ENCODE assay signal across 9 cellular contexts in the genomic region with DNA sequence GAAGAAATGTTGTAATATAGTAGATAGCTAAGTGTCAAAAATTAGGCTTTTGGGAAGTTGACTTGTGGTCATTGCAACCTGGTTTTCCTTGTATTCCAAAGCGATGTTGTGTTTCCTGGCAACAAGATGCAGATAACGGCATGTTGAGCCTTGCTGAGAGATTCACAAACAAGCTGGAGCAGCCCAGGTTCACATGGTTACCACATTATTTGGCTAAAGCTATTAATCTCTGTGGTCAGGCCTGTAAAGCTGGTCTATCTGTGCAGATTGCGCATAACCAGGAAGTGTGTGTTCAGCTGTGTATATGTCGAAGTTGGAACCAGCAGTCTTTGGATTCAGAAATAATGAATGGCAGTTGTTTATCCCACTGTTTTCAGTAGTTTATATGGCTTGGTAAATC. TPM values are rescaled to one million over a fixed set of nuclear protein-coding genes. Genes with fewer than 3 reads are reported as not detected.
DNase-seq lines count a peak whose midpoint lies in the region; ATAC-seq and TF ChIP-seq lines count a peak whose summit lies in the region.
"Had no signal": no experiment of that assay in that cellular context is flagged by ENCODE, and none has a peak within 500 bp of the region (broad histone marks: within the 10 kb centered on the region; RNA-seq: fewer than 3 reads in every experiment).

No MANE protein-coding gene starts in this region.

- H2AFZ ChIP-seq in fibroblast of lung (ENCODE audit: low read length) (no peak overlapping the region), trophoblast cell (ENCODE audit: insufficient read depth, low read length, poor library complexity) (no peak overlapping the region)

- H3K36me3 ChIP-seq in RWPE2 (ENCODE audit: low read depth) (peaks cover 100% of the 10 kb centered on the region), fibroblast of lung (ENCODE audit: control insufficient read depth, insufficient read depth, low read length) (peaks cover 5% of the 10 kb centered on the region), trophoblast cell (ENCODE audit: control insufficient read depth in 1 of 2, insufficient read depth in 2 of 2, low read length in 2 of 2) (peaks cover 4 to 5% of the 10 kb centered on the region in 2 experiments)

- ATAC-seq in GM21737 (IDR thresholded peaks at IDR 0.05; ENCODE audit: unreplicated experiment) (peak; percentile 57), RWPE2 (ENCODE audit: low read depth) (peak; percentile 82)

- H3K4me1 ChIP-seq in RWPE2 (ENCODE audit: insufficient read depth, poor library complexity, severe bottlenecking) = peaks cover 78% of the 10 kb centered on the region
- H3K4me1 ChIP-seq in fibroblast of lung (ENCODE audit: control insufficient read depth, extremely low read depth, insufficient read depth, low read length) = peaks cover 20% of the 10 kb centered on the region
- H3K4me1 ChIP-seq in trophoblast cell (ENCODE audit: control insufficient read depth in 1 of 2, insufficient read depth in 2 of 2, low read length in 2 of 2) = no peaks in the 10 kb centered on the region

- TF ChIP-seq CTCF in RWPE2 (IDR thresholded peaks at IDR 0.05; ENCODE audit: poor library complexity, severe bottlenecking) (no peak), fibroblast of lung (conservative IDR thresholded peaks at IDR 0.05 in 1 of 2, IDR thresholded peaks at IDR 0.05 in 1 of 2; ENCODE audit: low read depth in 1 of 2, low read length in 2 of 2) (no peak)

- no peak overlapping the region for H3K14ac ChIP-seq in trophoblast cell (ENCODE audit: low read length)

- H3K9me3 ChIP-seq in RWPE2 (ENCODE audit: severe bottlenecking) (no peaks in the 10 kb centered on the region), fibroblast of lung (ENCODE audit: control insufficient read depth, insufficient read depth, low read depth, low read length) (no peaks in the 10 kb centered on the region), trophoblast cell (ENCODE audit: insufficient read depth, low read depth, low read length) (no peaks in the 10 kb centered on the region)

- no CpG with 5 or more reads among the region's 4 CpGs for WGBS in trophoblast cell (ENCODE audit: extremely low coverage, insufficient coverage, insufficient read length)

- no peak overlapping the region for H2BK12ac ChIP-seq in trophoblast cell (ENCODE audit: low read length)

- peak overlapping the region; percentile 84 for H3K27ac ChIP-seq in RWPE2 (ENCODE audit: poor library complexity, severe bottlenecking)
- H3K27ac ChIP-seq in fibroblast of lung (ENCODE audit: insufficient read depth, low read length) = peak overlapping the region; percentile 72
- H3K27ac ChIP-seq in trophoblast cell (ENCODE audit: low read depth, low read length) = no peak overlapping the region
- H3K27ac ChIP-seq: C4-2B had no signal

- DNase-seq in NK-92 treated with Interleukin-12 subunit alpha and Interleukin-12 subunit beta, amount 100 ng/mL, for 24 hours (lab: John Stamatoyannopoulos, UW) = peak; percentile 4
- DNase-seq in NK-92 (lab: John Stamatoyannopoulos, UW; ENCODE audit: unreplicated experiment) (no peak), KBM-7 (peak; percentile 76), RWPE2 (ENCODE audit: low spot score) (peak; percentile 77), fibroblast of lung (ENCODE audit: low read depth in 2 of 2) (peak; percentile 86 to 94), trophoblast cell (peak; percentile 96 to 99)
- no peak for DNase-seq in stimulated activated CD4-positive, alpha-beta T cell treated with anti-CD3 and anti-CD28 coated beads, Interleukin-12 subunit alpha, Interleukin-12 subunit beta, amount 100 ng/mL, for 4 hours

- no peak overlapping the region for H2AK5ac ChIP-seq in trophoblast cell (ENCODE audit: low read length)

- no peaks in the 10 kb centered on the region for H3K79me1 ChIP-seq in trophoblast cell (ENCODE audit: low read length)

- H3K4me2 ChIP-seq in fibroblast of lung (ENCODE audit: extremely low read depth, insufficient read depth, low read length) (peak overlapping the region; percentile 68), trophoblast cell (ENCODE audit: low read length) (no peak overlapping the region)

- H3K4me3 ChIP-seq in RWPE2 (ENCODE audit: severe bottlenecking) (no peak overlapping the region), fibroblast of lung (replicated peaks in 1 of 4; ENCODE audit: control extremely low read depth in 1 of 4, insufficient read depth in 1 of 4, low read depth in 3 of 4, low read length in 4 of 4) (no peak overlapping the region), trophoblast cell (ENCODE audit: low read depth, low read length) (no peak overlapping the region)

- in situ Hi-C loops in KBM-7 (cut with MboI; ENCODE audit: low pct_unique_long_range_greater_than_20kb, low sequenced_read_pairs) = no loop called here

- no peak overlapping the region for H4K12ac ChIP-seq in trophoblast cell (ENCODE audit: low read depth, low read length)

- H3K27me3 ChIP-seq in RWPE2 (ENCODE audit: insufficient read depth, poor library complexity, severe bottlenecking) (no peaks in the 10 kb centered on the region), fibroblast of lung (ENCODE audit: control insufficient read depth, insufficient read depth, low read length) (no peaks in the 10 kb centered on the region), trophoblast cell (ENCODE audit: insufficient read depth, low read length) (no peaks in the 10 kb centered on the region)

- H2BK120ac ChIP-seq in trophoblast cell (ENCODE audit: insufficient read depth, low read length, poor library complexity) = no peak overlapping the region

- no peak overlapping the region for H4K91ac ChIP-seq in trophoblast cell (ENCODE audit: low read depth, low read length)

- H2BK5ac ChIP-seq in trophoblast cell (ENCODE audit: low read depth, low read length, poor library complexity) = no peak overlapping the region

- H3K79me2 ChIP-seq in fibroblast of lung (ENCODE audit: control insufficient read depth, insufficient read depth, low read length) (peaks cover 100% of the 10 kb centered on the region), trophoblast cell (ENCODE audit: control insufficient read depth, insufficient read depth, low read length, poor library complexity) (peaks cover under 1% of the 10 kb centered on the region)

- H3K9ac ChIP-seq in fibroblast of lung (ENCODE audit: insufficient read depth, low read length) (peak overlapping the region; percentile 27), trophoblast cell (ENCODE audit: low read length) (no peak overlapping the region)

- no peak overlapping the region for H3K23ac ChIP-seq in trophoblast cell (ENCODE audit: low read length)

- H3K4ac ChIP-seq in trophoblast cell (ENCODE audit: low read depth, low read length) = no peak overlapping the region

- no peak overlapping the region for H3K18ac ChIP-seq in trophoblast cell (ENCODE audit: low read length)

- no peak overlapping the region for H4K8ac ChIP-seq in trophoblast cell (ENCODE audit: low read depth, low read length)

- H4K20me1 ChIP-seq in fibroblast of lung (ENCODE audit: control insufficient read depth, extremely low read depth, insufficient read depth, low read length) = no peaks in the 10 kb centered on the region

RNA-seq across cellular contexts. Expression of a gene that starts 6.6 kb away (rescaled TPM):
- total RNA-seq in fibroblast of lung = 15.9 and 22.1 TPM in 2 replicates
- 8.6 and 11.8 TPM in 2 replicates for polyA plus RNA-seq in fibroblast of lung
- polyA plus RNA-seq in fibroblast of lung (2012) = 7.7 and 10.8 TPM in 2 replicates
- polyA minus RNA-seq in fibroblast of lung (ENCODE audit: low replicate concordance) = 5.3 and 9.9 TPM in 2 replicates
- 31.9 and 33.4 TPM in 2 replicates for polyA plus RNA-seq in trophoblast cell (2013)

Comparison
In these comparisons a context has a peak if more than half of its experiments do, and no peak if none do; other contexts are left out.
1. DNase-seq: peak in NK-92 treated with Interleukin-12 subunit alpha and Interleukin-12 subunit beta, amount 100 ng/mL, for 24 hours (single experiment), KBM-7 (single experiment), RWPE2 (single experiment), fibroblast of lung (2 of 2) and trophoblast cell (2 of 2); none in NK-92 (single experiment) and stimulated activated CD4-positive, alpha-beta T cell treated with anti-CD3 and anti-CD28 coated beads, Interleukin-12 subunit alpha, Interleukin-12 subunit beta, amount 100 ng/mL, for 4 hours (single experiment).